Comparison of ENCODE assay signal across 26 cellular contexts in genomic region chrX:88863726-88864125, GRCh38.
"Had no signal": no experiment of that assay in that cellular context is flagged by ENCODE, and none has a peak within 500 bp of the region (broad histone marks: within the 10 kb centered on the region; RNA-seq: fewer than 3 reads in every experiment).

No MANE protein-coding gene starts in this region.

- H3K4me3 Mint-ChIP-seq: natural killer cell treated with Interleukin-12 subunit alpha and Interleukin-12 subunit beta and Interleukin-15 and Interleukin-18, amount 100 ng/mL, for 72 hours; nephron progenitor cell; neural crest cell; stimulated activated effector memory CD8-positive, alpha-beta T cell treated with anti-CD3 and anti-CD28 coated beads, Interleukin-12 subunit alpha, Interleukin-12 subunit beta, amount 100 ng/mL, for 72 hours; stimulated activated naive B cell treated with anti-CD40 and anti-IgM and Interleukin-4, amounts not matched to agents 10 μg/mL and 1 μg/mL and 100 μg/mL, for 72 hours; stimulated activated naive CD8-positive, alpha-beta T cell treated with anti-CD3 and anti-CD28 coated beads, Interleukin-15, Interleukin-2, amounts not matched to agents 100 ng/mL and 50 ng/mL, for 24 hours had no signal

- H3K27ac ChIP-seq: neutrophil, pancreas, prostate gland, right atrium auricular region, right lobe of liver, sigmoid colon, stomach, thoracic aorta, thyroid gland, tibial nerve, upper lobe of left lung, vagina had no signal

- H3K36me3 Mint-ChIP-seq: natural killer cell treated with Interleukin-12 subunit alpha and Interleukin-12 subunit beta and Interleukin-15 and Interleukin-18, amount 100 ng/mL, for 72 hours; stimulated activated effector memory CD8-positive, alpha-beta T cell treated with anti-CD3 and anti-CD28 coated beads, Interleukin-12 subunit alpha, Interleukin-12 subunit beta, amount 100 ng/mL, for 72 hours; stimulated activated naive B cell treated with anti-CD40 and anti-IgM and Interleukin-4, amounts not matched to agents 10 μg/mL and 1 μg/mL and 100 μg/mL, for 72 hours had no signal

- H3K4me1 Mint-ChIP-seq: nephron progenitor cell; neural crest cell; stimulated activated effector memory CD8-positive, alpha-beta T cell treated with anti-CD3 and anti-CD28 coated beads, Interleukin-12 subunit alpha, Interleukin-12 subunit beta, amount 100 ng/mL, for 72 hours; stimulated activated naive B cell treated with anti-CD40 and anti-IgM and Interleukin-4, amounts not matched to agents 10 μg/mL and 1 μg/mL and 100 μg/mL, for 72 hours had no signal

- H3K9me3 ChIP-seq: neutrophil, pancreas, prostate gland, right atrium auricular region, right lobe of liver, sigmoid colon, stomach, thoracic aorta, thyroid gland, tibial nerve, vagina had no signal

- H3K4me1 ChIP-seq: pancreas, prostate gland, right atrium auricular region, right lobe of liver, sigmoid colon, stomach, thyroid gland, tibial nerve, upper lobe of left lung, vagina had no signal

- DNase-seq: nephron progenitor cell; retina; right lobe of liver; sigmoid colon; small intestine; stimulated activated CD4-positive, alpha-beta T cell treated with anti-CD3 and anti-CD28 coated beads, Interleukin-15, amount 100 ng/mL, for 24 hours; stimulated activated CD4-positive, alpha-beta T cell treated with anti-CD3 and anti-CD28 coated beads, Interleukin-2, amount 100 ng/mL, for 24 hours; stimulated activated CD4-positive, alpha-beta T cell treated with anti-CD3 and anti-CD28 coated beads, Interleukin-2, amount 100 ng/mL, for 48 hours; stimulated activated CD4-positive, alpha-beta T cell treated with anti-CD3 and anti-CD28 coated beads, Interleukin-4, amount 100 ng/mL, for 24 hours; stimulated activated naive B cell treated with anti-CD40 and anti-IgM and Interleukin-4, amounts not matched to agents 10 μg/mL and 1 μg/mL and 100 μg/mL, for 72 hours; stimulated activated naive CD4-positive, alpha-beta T cell treated with Interleukin-2 at 50 U/mL for 16 hours; stomach; thyroid gland; trophoblast cell had no signal

- ATAC-seq: natural killer cell treated with Interleukin-12 subunit alpha and Interleukin-12 subunit beta and Interleukin-15 and Interleukin-18, amount 100 ng/mL, for 72 hours; pancreas; right lobe of liver; stimulated activated effector memory CD8-positive, alpha-beta T cell treated with anti-CD3 and anti-CD28 coated beads, Interleukin-12 subunit alpha, Interleukin-12 subunit beta, amount 100 ng/mL, for 72 hours; stimulated activated naive B cell treated with anti-CD40 and anti-IgM and Interleukin-4, amounts not matched to agents 10 μg/mL and 1 μg/mL and 100 μg/mL, for 72 hours had no signal

- H3K9me3 Mint-ChIP-seq: nephron progenitor cell had no signal

- H3K27me3 Mint-ChIP-seq: natural killer cell treated with Interleukin-12 subunit alpha and Interleukin-12 subunit beta and Interleukin-15 and Interleukin-18, amount 100 ng/mL, for 72 hours; stimulated activated naive B cell treated with anti-CD40 and anti-IgM and Interleukin-4, amounts not matched to agents 10 μg/mL and 1 μg/mL and 100 μg/mL, for 72 hours; stimulated activated naive CD8-positive, alpha-beta T cell treated with anti-CD3 and anti-CD28 coated beads, Interleukin-15, Interleukin-2, amounts not matched to agents 100 ng/mL and 50 ng/mL, for 24 hours had no signal

- H3K4me3 ChIP-seq: pancreas, prostate gland, right atrium auricular region, right lobe of liver, sigmoid colon, stomach, thoracic aorta, thyroid gland, tibial nerve, upper lobe of left lung, vagina had no signal

- H3K27me3 ChIP-seq: neutrophil, right atrium auricular region, right lobe of liver, sigmoid colon, thyroid gland, tibial nerve, upper lobe of left lung, vagina had no signal

- H3K27ac Mint-ChIP-seq: natural killer cell treated with Interleukin-12 subunit alpha and Interleukin-12 subunit beta and Interleukin-15 and Interleukin-18, amount 100 ng/mL, for 72 hours; nephron progenitor cell; stimulated activated effector memory CD8-positive, alpha-beta T cell treated with anti-CD3 and anti-CD28 coated beads, Interleukin-12 subunit alpha, Interleukin-12 subunit beta, amount 100 ng/mL, for 72 hours; stimulated activated naive B cell treated with anti-CD40 and anti-IgM and Interleukin-4, amounts not matched to agents 10 μg/mL and 1 μg/mL and 100 μg/mL, for 72 hours; stimulated activated naive CD8-positive, alpha-beta T cell treated with anti-CD3 and anti-CD28 coated beads, Interleukin-15, Interleukin-2, amounts not matched to agents 100 ng/mL and 50 ng/mL, for 24 hours had no signal

- H3K36me3 ChIP-seq: neutrophil, pancreas, prostate gland, right atrium auricular region, right lobe of liver, sigmoid colon, stomach, thoracic aorta, thyroid gland, tibial nerve, upper lobe of left lung, vagina had no signal
